ENCODE assay signal across 1 cellular context in genomic region chrX:31093639-31093975, GRCh38.
TF ChIP-seq lines count a peak whose summit lies in the region.

No MANE protein-coding gene starts in this region.

TF ChIP-seq in GM12878, 131 proteins besides CTCF, POLR2A, EP300 and RAD21 (continued from another document):
- TF ChIP-seq E2F4 (IDR thresholded peaks at IDR 0.05; ENCODE audit: low read depth, low read length), result no peak
- TF ChIP-seq ZNF592 (IDR thresholded peaks at IDR 0.05), result 0 out of 2 replicates have a peak, but pooled peaks have one; percentile 24
- peak; percentile 70 for TF ChIP-seq NR2F1 (conservative IDR thresholded peaks at IDR 0.05)
